Comparison of ENCODE assay signal across 1 cellular context in genomic region chr6:129691709-129692108, GRCh38.
TF ChIP-seq lines count a peak whose summit lies in the region.

No MANE protein-coding gene starts in this region.

TF ChIP-seq in Ishikawa, 13 proteins besides CTCF, POLR2A, EP300 and RAD21 (continued from another document):
- TF ChIP-seq MAX (IDR thresholded peaks at IDR 0.05), result 0 out of 2 replicates have a peak, but pooled peaks have one; percentile 26
- no peak for TF ChIP-seq TAF1 (IDR thresholded peaks at IDR 0.05; ENCODE audit: low read depth)
